Comparison of ENCODE assay signal across 8 cellular contexts in the genomic region with DNA sequence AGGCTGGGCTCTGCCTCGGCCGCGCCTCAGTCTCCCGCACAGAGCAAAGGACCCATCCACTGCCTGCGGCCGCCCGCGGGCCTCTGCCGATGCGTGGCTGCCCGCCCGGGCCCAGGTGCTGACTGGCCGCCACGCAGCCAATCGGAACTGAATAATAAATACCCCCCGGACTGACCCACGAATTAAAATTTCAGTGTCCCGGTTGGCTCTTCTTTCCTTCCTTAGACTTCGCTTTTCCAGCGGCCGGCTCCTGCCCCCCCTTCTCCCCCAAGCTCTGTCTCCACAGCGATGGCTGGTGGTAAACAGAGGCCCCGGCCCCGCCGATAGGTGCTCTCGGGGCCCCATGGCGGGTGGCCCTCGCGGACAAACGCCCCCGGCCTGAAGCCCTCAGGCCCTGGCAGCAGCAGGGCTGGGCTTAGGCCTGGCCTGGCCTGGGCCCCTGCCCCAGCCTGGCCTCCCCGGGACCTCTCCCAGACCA. TPM values are rescaled to one million over a fixed set of nuclear protein-coding genes. Genes with fewer than 3 reads are reported as not detected.
DNase-seq lines count a peak whose midpoint lies in the region; ATAC-seq, FAIRE-seq and TF ChIP-seq lines count a peak whose summit lies in the region.

No MANE protein-coding gene starts in this region.

- TF ChIP-seq CTCF in heart left ventricle (IDR thresholded peaks at IDR 0.05) (peak in 1 of 12 donors; percentile 5), astrocyte (IDR thresholded peaks at IDR 0.05; ENCODE audit: insufficient read depth, low read depth, low read length) (no peak), testis (IDR thresholded peaks at IDR 0.05) (no peak)

- peak overlapping the region; percentile 90 for H3K4me3 Mint-ChIP-seq in astrocyte (ENCODE audit: unreplicated experiment)

- no peak overlapping the region for H2AFZ ChIP-seq in astrocyte (ENCODE audit: low read depth, low read length)

- no peaks in the 10 kb centered on the region for H3K9me3 Mint-ChIP-seq in astrocyte (ENCODE audit: unreplicated experiment)

- H3K36me3 ChIP-seq in heart left ventricle = peaks cover 0 to 9% (median 0%) of the 10 kb centered on the region in 9 donors
- H3K36me3 ChIP-seq in astrocyte (ENCODE audit: insufficient read depth, low read length) = no peaks in the 10 kb centered on the region
- no peaks in the 10 kb centered on the region for H3K36me3 ChIP-seq in testis (ENCODE audit: low read depth, missing control alignments)

- TF ChIP-seq POLR2A in heart left ventricle (IDR thresholded peaks at IDR 0.05) = no peak
- no peak for TF ChIP-seq POLR2A in testis (IDR thresholded peaks at IDR 0.05)

- no peak for FAIRE-seq in astrocyte (lab: Jason Lieb, UNC)

- H3K79me2 ChIP-seq in astrocyte (ENCODE audit: insufficient read depth, low read length) = peaks cover 60% of the 10 kb centered on the region

- H3K4me2 ChIP-seq in astrocyte (ENCODE audit: low read length) = peak overlapping the region; percentile 97

- WGBS in heart left ventricle, 4 donors = 4 to 11% (median 7%) methylated on average over 13 to 32 of the region's 32 CpGs
- WGBS in testis, 2 donors = 4 to 12% methylated on average over 27 to 30 of the region's 32 CpGs

- H3K4me1 Mint-ChIP-seq in astrocyte (ENCODE audit: low read depth, unreplicated experiment) = peaks cover 7% of the 10 kb centered on the region

- H3K36me3 Mint-ChIP-seq in astrocyte (ENCODE audit: low read depth, unreplicated experiment) = no peaks in the 10 kb centered on the region

- H3K27ac ChIP-seq in heart left ventricle = peak overlapping the region; percentile 87 to 99 (median 98)
- H3K27ac ChIP-seq in astrocyte (ENCODE audit: low read depth, low read length) = peak overlapping the region; percentile 75
- H3K27ac ChIP-seq in layer of hippocampus (ENCODE audit: low read depth, low read length) = peak overlapping the region; percentile 98
- H3K27ac ChIP-seq in testis = peak overlapping the region; percentile 95 to 98

- H3K27me3 ChIP-seq in heart left ventricle = no peaks in the 10 kb centered on the region
- no peaks in the 10 kb centered on the region for H3K27me3 ChIP-seq in astrocyte (ENCODE audit: insufficient read depth, low read length)
- H3K27me3 ChIP-seq in layer of hippocampus (ENCODE audit: control insufficient read depth, insufficient read depth, low read length) = no peaks in the 10 kb centered on the region
- no peaks in the 10 kb centered on the region for H3K27me3 ChIP-seq in testis

- DNase-seq in heart left ventricle (no peak), cardiac septum (ENCODE audit: low spot score) (no peak), astrocyte (ENCODE audit: low read depth) (no peak), testis (peak; percentile 53), mucosa of gallbladder (ENCODE audit: low spot score) (no peak)
- DNase-seq in stimulated activated CD4-positive, alpha-beta T cell treated with anti-CD3 and anti-CD28 coated beads, Interleukin-15, amount 100 ng/mL, for 24 hours = no peak

- H3K4me1 ChIP-seq in heart left ventricle = peaks cover 20 to 71% (median 59%) of the 10 kb centered on the region in 12 donors
- H3K4me1 ChIP-seq in astrocyte (ENCODE audit: insufficient read depth, low read length) = peaks cover 30% of the 10 kb centered on the region
- peaks cover 58% of the 10 kb centered on the region for H3K4me1 ChIP-seq in testis

- intact Hi-C loops in heart left ventricle (cut with DNase I) = loop anchor here in 4 of 10 donors (5.0 kb wide), 2 partner anchors 47 to 57 kb away; a partner anchor contains a TSS
- intact Hi-C loops in cardiac septum (cut with DNase I) = loop anchor here (5.0 kb wide), 1 partner anchor 57 kb away; a partner anchor contains a TSS
- intact Hi-C loops in testis (cut with DNase I; ENCODE audit: low total_unique reads) = no loop called here

- peak overlapping the region; percentile 75 for H3K27ac Mint-ChIP-seq in astrocyte (ENCODE audit: unreplicated experiment)

- H4K20me1 ChIP-seq in astrocyte (ENCODE audit: insufficient read depth, low read length) = peaks cover 55% of the 10 kb centered on the region

- no peaks in the 10 kb centered on the region for H3K27me3 Mint-ChIP-seq in astrocyte (ENCODE audit: low read depth, unreplicated experiment)

- H3K4me3 ChIP-seq in heart left ventricle = peak overlapping the region; percentile 52 to 100 (median 82)
- H3K4me3 ChIP-seq in astrocyte (ENCODE audit: insufficient read depth, low read depth, low read length) = peak overlapping the region; percentile 70
- peak overlapping the region; percentile 69 to 88 for H3K4me3 ChIP-seq in testis

- peak overlapping the region; percentile 87 for H3K9ac ChIP-seq in astrocyte (ENCODE audit: low read length)

- ATAC-seq in heart left ventricle (no peak), HG03135 (IDR thresholded peaks at IDR 0.05; ENCODE audit: unreplicated experiment) (no peak)

- H3K9me3 ChIP-seq in heart left ventricle = no peaks in the 10 kb centered on the region
- H3K9me3 ChIP-seq in astrocyte (ENCODE audit: insufficient read depth, low read depth, low read length) = no peaks in the 10 kb centered on the region
- no peaks in the 10 kb centered on the region for H3K9me3 ChIP-seq in testis

RNA-seq across cellular contexts. Expression of a gene that starts 2.6 kb away (rescaled TPM):
- total RNA-seq in heart left ventricle (10 to 100 TPM; 22.8 to 65.0 (median 29.3) TPM), cardiac septum (29.9 TPM), astrocyte (24.3 and 26.9 TPM in 2 replicates), testis (10 to 100 TPM; 42.2 to 49.4 TPM), mucosa of gallbladder (82.6 TPM)
- polyA plus RNA-seq in heart left ventricle (10 to 100 TPM; 14.6 to 14.7 TPM), testis (ENCODE audit: insufficient read depth, low read depth, low replicate concordance) (7.5 TPM)

RNA-seq across cellular contexts. Expression of a gene that starts 56.6 kb away (rescaled TPM):
- total RNA-seq in heart left ventricle = 10 to 100 TPM; 12.5 to 19.1 (median 15.3) TPM
- polyA plus RNA-seq in heart left ventricle = 10 to 100 TPM; 12.3 to 15.4 TPM
- total RNA-seq in cardiac septum = 18.4 TPM
- total RNA-seq in astrocyte = 26.0 and 26.4 TPM in 2 replicates
- total RNA-seq in testis = 10 to 100 TPM; 89.1 to 94.5 TPM
- 142 TPM for polyA plus RNA-seq in testis (ENCODE audit: insufficient read depth, low read depth, low replicate concordance)
- total RNA-seq in mucosa of gallbladder = 31.9 TPM

RNA-seq across cellular contexts. Expression of a gene that starts 59.8 kb away (rescaled TPM):
- total RNA-seq in heart left ventricle = 100 to 1,000 TPM in 7 of 9 donors, 10 to 100 TPM in 2; 95.3 to 154 (median 108) TPM
- 100 to 1,000 TPM; 131 to 204 TPM for polyA plus RNA-seq in heart left ventricle
- total RNA-seq in cardiac septum = 107 TPM
- total RNA-seq in astrocyte = 184 and 190 TPM in 2 replicates
- total RNA-seq in testis = 100 to 1,000 TPM; 181 to 225 TPM
- polyA plus RNA-seq in testis (ENCODE audit: insufficient read depth, low read depth, low replicate concordance) = 241 TPM
- total RNA-seq in mucosa of gallbladder = 139 TPM
